Comparison of ENCODE assay signal across 8 cellular contexts in genomic region chr14:81220488-81220766, GRCh38. TPM values are rescaled to one million over a fixed set of nuclear protein-coding genes. Genes with fewer than 3 reads are reported as not detected.
DNase-seq lines count a peak whose midpoint lies in the region; ATAC-seq and TF ChIP-seq lines count a peak whose summit lies in the region.

No MANE protein-coding gene starts in this region.

- H3K27me3 ChIP-seq in GM23338 (ENCODE audit: insufficient read depth): no peaks in the 10 kb centered on the region
- H3K27me3 ChIP-seq in fibroblast of lung (ENCODE audit: control insufficient read depth, insufficient read depth, low read length): no peaks in the 10 kb centered on the region

- H3F3A ChIP-seq in GM23338 (replicated peaks; ENCODE audit: low read depth): peaks cover 6% of the 10 kb centered on the region; the same call in 1 of the 2 replicates

- H3K9me3 Mint-ChIP-seq in GM23338: peaks cover 11% of the 10 kb centered on the region; the same call in 2 of the 3 replicates

- peak overlapping the region; percentile 88 for H3K9ac ChIP-seq in fibroblast of lung (ENCODE audit: insufficient read depth, low read length)

- peaks cover 46% of the 10 kb centered on the region for H3K79me2 ChIP-seq in GM23338 (replicated peaks; ENCODE audit: insufficient read depth)
- H3K79me2 ChIP-seq in fibroblast of lung (ENCODE audit: control insufficient read depth, insufficient read depth, low read length): peaks cover 35% of the 10 kb centered on the region

- H3K36me3 ChIP-seq in GM23338 (ENCODE audit: insufficient read depth): no peaks in the 10 kb centered on the region; the same call in 1 of the 2 replicates
- no peaks in the 10 kb centered on the region for H3K36me3 ChIP-seq in fibroblast of lung (ENCODE audit: control insufficient read depth, insufficient read depth, low read length)

- no peaks in the 10 kb centered on the region for H3K9me2 ChIP-seq in GM23338 (ENCODE audit: insufficient read depth)

- H3K27me3 Mint-ChIP-seq in GM23338 (ENCODE audit: insufficient read depth, low read depth, poor library complexity): peaks cover 22% of the 10 kb centered on the region

- peak overlapping the region; percentile 92 for H3K4me3 Mint-ChIP-seq in GM23338

- no peaks in the 10 kb centered on the region for H3K9me3 ChIP-seq in fibroblast of lung (ENCODE audit: control insufficient read depth, insufficient read depth, low read depth, low read length)

- DNase-seq in GM23338 (ENCODE audit: low spot score): no peak
- no peak for DNase-seq in fibroblast of lung (ENCODE audit: low read depth in 2 of 2)
- DNase-seq in retinal pigment epithelial cell (ENCODE audit: low read depth): no peak
- no peak for DNase-seq in LoVo (ENCODE audit: low spot score)
- DNase-seq in SW 1271 (lab: John Stamatoyannopoulos, UW): no peak

- peak overlapping the region; percentile 97 for H3K27ac Mint-ChIP-seq in GM23338

- H3K27ac ChIP-seq in GM23338 (ENCODE audit: low read depth): peak overlapping the region; percentile 98
- peak overlapping the region; percentile 91 for H3K27ac ChIP-seq in fibroblast of lung (ENCODE audit: insufficient read depth, low read length)

- peaks cover 22% of the 10 kb centered on the region for H3K36me3 Mint-ChIP-seq in GM23338 (ENCODE audit: low read depth)

- H3K4me3 ChIP-seq in GM23338 (peak overlapping the region; percentile 84), fibroblast of lung (replicated peaks in 1 of 4; ENCODE audit: control extremely low read depth in 1 of 4, insufficient read depth in 1 of 4, low read depth in 3 of 4, low read length in 4 of 4) (peak overlapping the region; percentile 82 to 89 (median 86)), retinal pigment epithelial cell (ENCODE audit: low read length) (peak overlapping the region; percentile 88)

- no peak overlapping the region for H2AFZ ChIP-seq in GM23338
- H2AFZ ChIP-seq in fibroblast of lung (ENCODE audit: low read length): no peak overlapping the region

- TF ChIP-seq CTCF in GM23338 (conservative IDR thresholded peaks at IDR 0.05; ENCODE audit: low read depth in 2 of 2) (no peak), fibroblast of lung (conservative IDR thresholded peaks at IDR 0.05 in 1 of 2, IDR thresholded peaks at IDR 0.05 in 1 of 2; ENCODE audit: low read depth in 1 of 2, low read length in 2 of 2) (no peak), retinal pigment epithelial cell (conservative IDR thresholded peaks at IDR 0.05; ENCODE audit: low read depth, low read length) (no peak)

- H3K4me1 Mint-ChIP-seq in GM23338: peaks cover 23% of the 10 kb centered on the region

- H4K20me1 ChIP-seq in GM23338 (replicated peaks; ENCODE audit: insufficient read depth) (no peaks in the 10 kb centered on the region), fibroblast of lung (ENCODE audit: control insufficient read depth, extremely low read depth, insufficient read depth, low read length) (no peaks in the 10 kb centered on the region)

- ATAC-seq in GM23338 (no peak), SK-N-SH treated with all-trans-retinoic acid at 6 μM for 48 hours (no peak), HG02642 (IDR thresholded peaks at IDR 0.05; ENCODE audit: poor library complexity, unreplicated experiment) (no peak), GM18519 (IDR thresholded peaks at IDR 0.05; ENCODE audit: low FRiP score, unreplicated experiment) (no peak)

- peaks cover 31% of the 10 kb centered on the region for H3K4me1 ChIP-seq in GM23338 (ENCODE audit: insufficient read depth)
- H3K4me1 ChIP-seq in fibroblast of lung (ENCODE audit: control insufficient read depth, extremely low read depth, insufficient read depth, low read length): no peaks in the 10 kb centered on the region

- H3K4me2 ChIP-seq in GM23338 (peak overlapping the region; percentile 80), fibroblast of lung (ENCODE audit: extremely low read depth, insufficient read depth, low read length) (peak overlapping the region; percentile 37)

TF ChIP-seq in GM23338, 12 proteins besides CTCF, POLR2A, EP300 and RAD21 (continues in another document):
- TF ChIP-seq CREB1 (CRISPR knock-in tag; IDR thresholded peaks at IDR 0.05; ENCODE audit: low read depth) (no peak), STAT1 (IDR thresholded peaks at IDR 0.05; ENCODE audit: unreplicated experiment) (no peak), EZH2phosphoT487 (IDR thresholded peaks at IDR 0.05; ENCODE audit: unreplicated experiment) (no peak), JUNB (IDR thresholded peaks at IDR 0.05; ENCODE audit: unreplicated experiment) (no peak), EZH2 (IDR thresholded peaks at IDR 0.05; ENCODE audit: low read depth, unreplicated experiment) (no peak), ETS1 (IDR thresholded peaks at IDR 0.05) (no peak), ZNF331 (CRISPR knock-in tag; IDR thresholded peaks at IDR 0.05; ENCODE audit: low read depth) (no peak)

TF ChIP-seq in SK-N-SH treated with all-trans-retinoic acid at 6 μM for 48 hours, 23 proteins besides CTCF, POLR2A, EP300 and RAD21:
- TF ChIP-seq ESRRG (CRISPR knock-in tag; IDR thresholded peaks at IDR 0.05) (no peak), ZC3H10 (CRISPR knock-in tag; IDR thresholded peaks at IDR 0.05) (no peak), ZNF565 (CRISPR knock-in tag; conservative IDR thresholded peaks at IDR 0.05; ENCODE audit: low read depth) (no peak), TCF4 (CRISPR knock-in tag; IDR thresholded peaks at IDR 0.05; ENCODE audit: borderline replicate concordance) (no peak), PPARA (CRISPR knock-in tag; IDR thresholded peaks at IDR 0.05; ENCODE audit: borderline replicate concordance) (no peak)
- TF ChIP-seq, protein P1, sequence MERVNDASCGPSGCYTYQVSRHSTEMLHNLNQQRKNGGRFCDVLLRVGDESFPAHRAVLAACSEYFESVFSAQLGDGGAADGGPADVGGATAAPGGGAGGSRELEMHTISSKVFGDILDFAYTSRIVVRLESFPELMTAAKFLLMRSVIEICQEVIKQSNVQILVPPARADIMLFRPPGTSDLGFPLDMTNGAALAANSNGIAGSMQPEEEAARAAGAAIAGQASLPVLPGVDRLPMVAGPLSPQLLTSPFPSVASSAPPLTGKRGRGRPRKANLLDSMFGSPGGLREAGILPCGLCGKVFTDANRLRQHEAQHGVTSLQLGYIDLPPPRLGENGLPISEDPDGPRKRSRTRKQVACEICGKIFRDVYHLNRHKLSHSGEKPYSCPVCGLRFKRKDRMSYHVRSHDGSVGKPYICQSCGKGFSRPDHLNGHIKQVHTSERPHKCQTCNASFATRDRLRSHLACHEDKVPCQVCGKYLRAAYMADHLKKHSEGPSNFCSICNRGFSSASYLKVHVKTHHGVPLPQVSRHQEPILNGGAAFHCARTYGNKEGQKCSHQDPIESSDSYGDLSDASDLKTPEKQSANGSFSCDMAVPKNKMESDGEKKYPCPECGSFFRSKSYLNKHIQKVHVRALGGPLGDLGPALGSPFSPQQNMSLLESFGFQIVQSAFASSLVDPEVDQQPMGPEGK (CRISPR knock-in tag; IDR thresholded peaks at IDR 0.05; ENCODE audit: borderline replicate concordance): peak; percentile 48; the same call in 1 of the 2 replicates
- TF ChIP-seq, protein P2, sequence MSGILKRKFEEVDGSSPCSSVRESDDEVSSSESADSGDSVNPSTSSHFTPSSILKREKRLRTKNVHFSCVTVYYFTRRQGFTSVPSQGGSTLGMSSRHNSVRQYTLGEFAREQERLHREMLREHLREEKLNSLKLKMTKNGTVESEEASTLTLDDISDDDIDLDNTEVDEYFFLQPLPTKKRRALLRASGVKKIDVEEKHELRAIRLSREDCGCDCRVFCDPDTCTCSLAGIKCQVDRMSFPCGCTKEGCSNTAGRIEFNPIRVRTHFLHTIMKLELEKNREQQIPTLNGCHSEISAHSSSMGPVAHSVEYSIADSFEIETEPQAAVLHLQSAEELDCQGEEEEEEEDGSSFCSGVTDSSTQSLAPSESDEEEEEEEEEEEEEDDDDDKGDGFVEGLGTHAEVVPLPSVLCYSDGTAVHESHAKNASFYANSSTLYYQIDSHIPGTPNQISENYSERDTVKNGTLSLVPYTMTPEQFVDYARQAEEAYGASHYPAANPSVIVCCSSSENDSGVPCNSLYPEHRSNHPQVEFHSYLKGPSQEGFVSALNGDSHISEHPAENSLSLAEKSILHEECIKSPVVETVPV (CRISPR knock-in tag; IDR thresholded peaks at IDR 0.05): no peak

RNA-seq across cellular contexts. Expression of gene GTF2A1, which starts 0.3 kb away (rescaled TPM):
- total RNA-seq in GM23338 (2014; rRNA removed; shearing (Covaris generic)): 38.3 and 50.6 TPM in 2 replicates
- polyA plus RNA-seq in GM23338 (2016; fragmentation: Nextera tagmentation; extraction: Ambion mirVana) (12.0 and 12.1 TPM in 2 replicates), fibroblast of lung (23.2 and 25.0 TPM in 2 replicates)
- total RNA-seq in fibroblast of lung: 25.2 and 32.7 TPM in 2 replicates
- 21.7 and 22.5 TPM in 2 replicates for polyA plus RNA-seq in fibroblast of lung (2012)
- polyA minus RNA-seq in fibroblast of lung (ENCODE audit: low replicate concordance): 21.6 and 25.6 TPM in 2 replicates
